In the genomic region with DNA sequence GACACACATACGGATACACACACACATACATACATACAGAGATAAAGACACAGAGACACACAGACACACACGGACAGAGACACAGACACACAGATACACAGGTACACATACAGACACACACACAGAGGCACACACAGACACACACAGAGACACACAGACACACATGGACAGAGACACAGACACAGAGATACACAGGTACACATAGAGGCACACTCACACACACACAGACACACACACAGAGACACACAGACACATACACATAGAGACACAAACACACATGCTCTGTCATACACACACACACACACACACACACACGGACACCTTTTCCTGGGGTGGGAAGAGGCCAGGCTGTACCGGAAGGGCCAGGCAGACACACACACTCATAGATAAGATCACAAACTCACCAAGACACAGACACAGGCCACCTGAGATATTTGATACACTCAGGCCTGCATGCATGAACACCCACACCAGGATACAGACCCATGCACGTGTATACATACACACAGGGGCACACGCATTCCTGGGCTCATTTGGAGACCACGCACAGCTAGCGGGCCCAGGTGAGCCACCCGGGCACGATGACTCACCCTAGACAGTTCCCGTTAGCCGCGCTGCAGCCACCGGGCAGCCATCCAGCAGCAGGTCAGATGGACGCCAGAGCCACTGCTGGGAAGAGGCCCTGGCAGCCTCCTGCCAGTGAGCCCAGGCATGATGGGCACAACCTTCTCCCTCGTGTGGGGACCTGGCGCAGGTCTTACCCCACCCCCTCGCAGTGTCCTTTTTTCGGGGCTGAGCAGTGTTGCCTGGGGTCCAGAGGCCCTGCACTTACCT, we compare ENCODE assay signal across 8 cellular contexts. TPM values are rescaled to one million over a fixed set of nuclear protein-coding genes. Genes with fewer than 3 reads are reported as not detected.
A peak's percentile ranks its signal among the peaks of the same experiment; 100 is the strongest.
DNase-seq lines count a peak whose midpoint lies in the region; ATAC-seq, FAIRE-seq and TF ChIP-seq lines count a peak whose summit lies in the region.

No MANE protein-coding gene starts in this region.

- no peak for DNase-seq in GM12891 (ENCODE audit: insufficient read length, low spot score)
- DNase-seq in left ventricle myocardium inferior, result peak; percentile 69
- peak; percentile 78 to 86 for DNase-seq in psoas muscle
- DNase-seq in activated T-cell treated with anti-CD3 and anti-CD28 coated beads, Interleukin-2, amount 50 U/mL, for 72 hours, result no peak
- DNase-seq in stimulated activated naive CD4-positive, alpha-beta T cell (lab: John Stamatoyannopoulos, UW), result no peak
- DNase-seq in NCI-H774 (lab: John Stamatoyannopoulos, UW), result no peak

- TF ChIP-seq POLR2A in GM12891 (IDR thresholded peaks at IDR 0.05; ENCODE audit: low read depth, low read length), result no peak

- TF ChIP-seq CTCF in left ventricle myocardium inferior (IDR thresholded peaks at IDR 0.05; ENCODE audit: borderline replicate concordance) (no peak), psoas muscle (IDR thresholded peaks at IDR 0.05) (no peak)

- H3K36me3 Mint-ChIP-seq in activated T-cell treated with anti-CD3 and anti-CD28 coated beads, Interleukin-2, amount 50 U/mL, for 72 hours (ENCODE audit: insufficient read depth in 2 of 2), result no peaks in the 10 kb centered on the region

- H3K27me3 ChIP-seq in left ventricle myocardium inferior (ENCODE audit: low read depth) (peaks cover 28% of the 10 kb centered on the region), psoas muscle (ENCODE audit: insufficient read depth in 3 of 3, low read length in 2 of 3) (peaks cover 0 to 4% (median 0%) of the 10 kb centered on the region in 3 donors)

- H3K27ac ChIP-seq in left ventricle myocardium inferior (replicated peaks), result peak overlapping the region; percentile 18
- H3K27ac ChIP-seq in psoas muscle, result peak overlapping the region; percentile 39

- H3K36me3 ChIP-seq in left ventricle myocardium inferior (no peaks in the 10 kb centered on the region), psoas muscle (ENCODE audit: insufficient read depth in 1 of 2, low read depth in 1 of 2) (no peaks in the 10 kb centered on the region)

- peak; percentile 36 for ATAC-seq in SK-N-SH treated with all-trans-retinoic acid at 6 μM for 48 hours
- peak; percentile 73 to 82 (median 78) for ATAC-seq in psoas muscle
- ATAC-seq in GM19324 (IDR thresholded peaks at IDR 0.05; ENCODE audit: low FRiP score, unreplicated experiment), result no peak
- ATAC-seq in activated T-cell treated with anti-CD3 and anti-CD28 coated beads, Interleukin-2, amount 50 U/mL, for 72 hours (replicated peaks in 1 of 2), result no peak

- peak; percentile 84 for FAIRE-seq in GM12891 (lab: Jason Lieb, UNC)

- no peaks in the 10 kb centered on the region for H3K9me3 Mint-ChIP-seq in activated T-cell treated with anti-CD3 and anti-CD28 coated beads, Interleukin-2, amount 50 U/mL, for 72 hours

- no peak overlapping the region for H3K27ac Mint-ChIP-seq in activated T-cell treated with anti-CD3 and anti-CD28 coated beads, Interleukin-2, amount 50 U/mL, for 72 hours

- no peak overlapping the region for H3K4me3 Mint-ChIP-seq in activated T-cell treated with anti-CD3 and anti-CD28 coated beads, Interleukin-2, amount 50 U/mL, for 72 hours

- intact Hi-C loops in left ventricle myocardium inferior (cut with micrococcal nuclease), result loop anchor here (10.0 kb wide), 1 partner anchor 55 kb away; no protein-coding TSS in a partner anchor
- intact Hi-C loops in psoas muscle (cut with DNase I), result loop anchor here in 1 of 2 donors (2.0 kb wide), 1 partner anchor 41 kb away; the partner anchor contains the start of gene CDCA4

- 47 to 52% (median 47%) methylated on average over 19 of the region's 19 CpGs for WGBS in psoas muscle, 3 donors

- H3K9me3 ChIP-seq in left ventricle myocardium inferior (replicated peaks), result no peaks in the 10 kb centered on the region
- no peaks in the 10 kb centered on the region for H3K9me3 ChIP-seq in psoas muscle

- H3K4me1 ChIP-seq in left ventricle myocardium inferior (peaks cover 48% of the 10 kb centered on the region), psoas muscle (peaks cover 27% of the 10 kb centered on the region)

- peaks cover 13% of the 10 kb centered on the region for H3K4me1 Mint-ChIP-seq in activated T-cell treated with anti-CD3 and anti-CD28 coated beads, Interleukin-2, amount 50 U/mL, for 72 hours (ENCODE audit: low read depth)

- no peak overlapping the region for H3K4me3 ChIP-seq in left ventricle myocardium inferior
- no peak overlapping the region for H3K4me3 ChIP-seq in psoas muscle

- H3K27me3 Mint-ChIP-seq in activated T-cell treated with anti-CD3 and anti-CD28 coated beads, Interleukin-2, amount 50 U/mL, for 72 hours (ENCODE audit: low read depth), result peaks cover 24% of the 10 kb centered on the region

TF ChIP-seq in GM12891, 5 proteins besides CTCF, POLR2A, EP300 and RAD21:
- no peak for TF ChIP-seq SPI1 (IDR thresholded peaks at IDR 0.05; ENCODE audit: low read depth, low read length)
- TF ChIP-seq TAF1 (IDR thresholded peaks at IDR 0.05; ENCODE audit: low read depth, low read length), result no peak
- no peak for TF ChIP-seq POU2F2 (IDR thresholded peaks at IDR 0.05; ENCODE audit: low read depth, low read length)
- no peak for TF ChIP-seq PAX5 (IDR thresholded peaks at IDR 0.05; ENCODE audit: insufficient read depth, low read length, severe bottlenecking)
- no peak for TF ChIP-seq POLR2AphosphoS5 (IDR thresholded peaks at IDR 0.05; ENCODE audit: low read depth, low read length)

TF ChIP-seq in SK-N-SH treated with all-trans-retinoic acid at 6 μM for 48 hours, 23 proteins besides CTCF, POLR2A, EP300 and RAD21 (continues in another document):
- TF ChIP-seq, protein P1, sequence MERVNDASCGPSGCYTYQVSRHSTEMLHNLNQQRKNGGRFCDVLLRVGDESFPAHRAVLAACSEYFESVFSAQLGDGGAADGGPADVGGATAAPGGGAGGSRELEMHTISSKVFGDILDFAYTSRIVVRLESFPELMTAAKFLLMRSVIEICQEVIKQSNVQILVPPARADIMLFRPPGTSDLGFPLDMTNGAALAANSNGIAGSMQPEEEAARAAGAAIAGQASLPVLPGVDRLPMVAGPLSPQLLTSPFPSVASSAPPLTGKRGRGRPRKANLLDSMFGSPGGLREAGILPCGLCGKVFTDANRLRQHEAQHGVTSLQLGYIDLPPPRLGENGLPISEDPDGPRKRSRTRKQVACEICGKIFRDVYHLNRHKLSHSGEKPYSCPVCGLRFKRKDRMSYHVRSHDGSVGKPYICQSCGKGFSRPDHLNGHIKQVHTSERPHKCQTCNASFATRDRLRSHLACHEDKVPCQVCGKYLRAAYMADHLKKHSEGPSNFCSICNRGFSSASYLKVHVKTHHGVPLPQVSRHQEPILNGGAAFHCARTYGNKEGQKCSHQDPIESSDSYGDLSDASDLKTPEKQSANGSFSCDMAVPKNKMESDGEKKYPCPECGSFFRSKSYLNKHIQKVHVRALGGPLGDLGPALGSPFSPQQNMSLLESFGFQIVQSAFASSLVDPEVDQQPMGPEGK (CRISPR knock-in tag; IDR thresholded peaks at IDR 0.05; ENCODE audit: borderline replicate concordance), result no peak
- TF ChIP-seq ZC3H10 (CRISPR knock-in tag; IDR thresholded peaks at IDR 0.05) (no peak), SNAI2 (CRISPR knock-in tag; IDR thresholded peaks at IDR 0.05) (no peak), ZNF8 (CRISPR knock-in tag; IDR thresholded peaks at IDR 0.05) (no peak), GLIS3 (CRISPR knock-in tag; IDR thresholded peaks at IDR 0.05) (no peak), PPARA (CRISPR knock-in tag; IDR thresholded peaks at IDR 0.05; ENCODE audit: borderline replicate concordance) (no peak), TOX (CRISPR knock-in tag; IDR thresholded peaks at IDR 0.05; ENCODE audit: borderline replicate concordance) (no peak)

RNA-seq across cellular contexts. Expression of gene AHNAK2, which starts 1.8 kb away (rescaled TPM):
- 0.09 TPM for polyA plus RNA-seq in GM12891 (2012; ENCODE audit: low read depth, missing spikeins)
- total RNA-seq in left ventricle myocardium inferior (2.5 TPM), psoas muscle (1 to 10 TPM; 1.3 to 4.7 (median 3.4) TPM)
- 1 to 10 TPM in 1 of 3 donors, under 1 TPM in 2; 0.69 to 2.0 (median 0.75) TPM for polyA plus RNA-seq in psoas muscle
- total RNA-seq in activated T-cell treated with anti-CD3 and anti-CD28 coated beads, Interleukin-2, amount 50 U/mL, for 72 hours, result under 1 TPM in 1 of 2 donors, not detected in 1; 0.05 TPM

RNA-seq across cellular contexts. Expression of gene CLBA1, which starts 5.6 kb away (rescaled TPM):
- 3.0 TPM for polyA plus RNA-seq in GM12891 (2012; ENCODE audit: low read depth, missing spikeins)
- total RNA-seq in left ventricle myocardium inferior (2.4 TPM), psoas muscle (1 to 10 TPM; 1.3 to 2.2 (median 1.6) TPM)
- polyA plus RNA-seq in psoas muscle, result 1 to 10 TPM; 1.7 to 6.8 (median 6.1) TPM
- under 1 TPM; 0.79 to 0.93 TPM for total RNA-seq in activated T-cell treated with anti-CD3 and anti-CD28 coated beads, Interleukin-2, amount 50 U/mL, for 72 hours

RNA-seq across cellular contexts. Expression of gene CDCA4, which starts 40.9 kb away (rescaled TPM):
- 35.1 TPM for polyA plus RNA-seq in GM12891 (2012; ENCODE audit: low read depth, missing spikeins)
- total RNA-seq in left ventricle myocardium inferior (2.0 TPM), psoas muscle (1 to 10 TPM in 2 of 4 donors, under 1 TPM in 2; 0.79 to 1.8 (median 1.1) TPM)
- 1 to 10 TPM; 1.3 to 3.3 (median 2.1) TPM for polyA plus RNA-seq in psoas muscle
- 10 to 100 TPM; 56.8 to 57.5 TPM for total RNA-seq in activated T-cell treated with anti-CD3 and anti-CD28 coated beads, Interleukin-2, amount 50 U/mL, for 72 hours

RNA-seq across cellular contexts. Expression of gene PLD4, which starts 55.3 kb away (rescaled TPM):
- polyA plus RNA-seq in GM12891 (2012; ENCODE audit: low read depth, missing spikeins), result 22.8 TPM
- total RNA-seq in left ventricle myocardium inferior (0.44 TPM), psoas muscle (under 1 TPM in 2 of 4 donors, not detected in 2; 0.04 to 0.25 TPM)
- not detected for polyA plus RNA-seq in psoas muscle
- total RNA-seq in activated T-cell treated with anti-CD3 and anti-CD28 coated beads, Interleukin-2, amount 50 U/mL, for 72 hours, result under 1 TPM in 1 of 2 donors, not detected in 1; 0.30 TPM

Comparison
In these comparisons a context has a peak if more than half of its experiments do, and no peak if none do; other contexts are left out.
1. DNase-seq: peak in left ventricle myocardium inferior (single experiment) and psoas muscle (2 of 2); none in GM12891 (single experiment), activated T-cell treated with anti-CD3 and anti-CD28 coated beads, Interleukin-2, amount 50 U/mL, for 72 hours (0 of 2), stimulated activated naive CD4-positive, alpha-beta T cell (0 of 6) and NCI-H774 (single experiment).
2. ATAC-seq: peak in SK-N-SH treated with all-trans-retinoic acid at 6 μM for 48 hours (single experiment) and psoas muscle (4 of 4); none in GM19324 (single experiment) and activated T-cell treated with anti-CD3 and anti-CD28 coated beads, Interleukin-2, amount 50 U/mL, for 72 hours (0 of 2).
3. RNA of gene CDCA4, which starts 40.9 kb away (total RNA-seq): 56.8 to 57.5 TPM in activated T-cell treated with anti-CD3 and anti-CD28 coated beads, Interleukin-2, amount 50 U/mL, for 72 hours; 2.0 TPM in left ventricle myocardium inferior (single experiment) and 0.79 to 1.8 TPM in psoas muscle; every median in the first group is over 10 times any median in the second.